In genomic region chr4:169031392-169031791, GRCh38 we compare ENCODE assay signal across 3 cellular contexts.
TF ChIP-seq lines count a peak whose summit lies in the region.

No MANE protein-coding gene starts in this region.

TF ChIP-seq in A549, 52 proteins besides CTCF, POLR2A, EP300 and RAD21 (continued from another document):
- TF ChIP-seq USF2 (IDR thresholded peaks at IDR 0.05) (no peak), HOXA7 (CRISPR knock-in tag; IDR thresholded peaks at IDR 0.05) (no peak), PBX3 (IDR thresholded peaks at IDR 0.05) (no peak), MAFK (IDR thresholded peaks at IDR 0.05; ENCODE audit: partially characterized antibody) (no peak), MAZ (IDR thresholded peaks at IDR 0.05; ENCODE audit: borderline replicate concordance, low read depth, low read length) (no peak), SREBF2 (IDR thresholded peaks at IDR 0.05) (no peak), CHD4 (IDR thresholded peaks at IDR 0.05; ENCODE audit: borderline replicate concordance) (no peak), CEBPB (IDR thresholded peaks at IDR 0.05) (no peak), RARB (CRISPR knock-in tag; IDR thresholded peaks at IDR 0.05) (no peak)

TF ChIP-seq in IMR-90, 13 proteins besides CTCF, POLR2A, EP300 and RAD21 (continued from another document):
- TF ChIP-seq MAZ (IDR thresholded peaks at IDR 0.05; ENCODE audit: borderline replicate concordance, low read depth, low read length): no peak
- TF ChIP-seq NFE2L2 (IDR thresholded peaks at IDR 0.05; ENCODE audit: low read depth, low read length): no peak
- no peak for TF ChIP-seq FOS (IDR thresholded peaks at IDR 0.05; ENCODE audit: low read depth, low read length)
- TF ChIP-seq ELK1 (IDR thresholded peaks at IDR 0.05; ENCODE audit: borderline replicate concordance, low read depth, low read length): no peak
- TF ChIP-seq CHD1 (IDR thresholded peaks at IDR 0.05; ENCODE audit: low read depth, low read length): no peak
- no peak for TF ChIP-seq USF2 (IDR thresholded peaks at IDR 0.05; ENCODE audit: low read depth, low read length)
- no peak for TF ChIP-seq BHLHE40 (IDR thresholded peaks at IDR 0.05; ENCODE audit: low read depth, low read length)
- no peak for TF ChIP-seq RCOR1 (IDR thresholded peaks at IDR 0.05; ENCODE audit: insufficient replicate concordance, low read length)

TF ChIP-seq in SK-N-SH treated with all-trans-retinoic acid at 6 μM for 48 hours, 23 proteins besides CTCF, POLR2A, EP300 and RAD21 (continued from another document):
- TF ChIP-seq SNAI2 (CRISPR knock-in tag; IDR thresholded peaks at IDR 0.05) (no peak), CSDC2 (CRISPR knock-in tag; IDR thresholded peaks at IDR 0.05) (no peak)
- TF ChIP-seq, protein P1, sequence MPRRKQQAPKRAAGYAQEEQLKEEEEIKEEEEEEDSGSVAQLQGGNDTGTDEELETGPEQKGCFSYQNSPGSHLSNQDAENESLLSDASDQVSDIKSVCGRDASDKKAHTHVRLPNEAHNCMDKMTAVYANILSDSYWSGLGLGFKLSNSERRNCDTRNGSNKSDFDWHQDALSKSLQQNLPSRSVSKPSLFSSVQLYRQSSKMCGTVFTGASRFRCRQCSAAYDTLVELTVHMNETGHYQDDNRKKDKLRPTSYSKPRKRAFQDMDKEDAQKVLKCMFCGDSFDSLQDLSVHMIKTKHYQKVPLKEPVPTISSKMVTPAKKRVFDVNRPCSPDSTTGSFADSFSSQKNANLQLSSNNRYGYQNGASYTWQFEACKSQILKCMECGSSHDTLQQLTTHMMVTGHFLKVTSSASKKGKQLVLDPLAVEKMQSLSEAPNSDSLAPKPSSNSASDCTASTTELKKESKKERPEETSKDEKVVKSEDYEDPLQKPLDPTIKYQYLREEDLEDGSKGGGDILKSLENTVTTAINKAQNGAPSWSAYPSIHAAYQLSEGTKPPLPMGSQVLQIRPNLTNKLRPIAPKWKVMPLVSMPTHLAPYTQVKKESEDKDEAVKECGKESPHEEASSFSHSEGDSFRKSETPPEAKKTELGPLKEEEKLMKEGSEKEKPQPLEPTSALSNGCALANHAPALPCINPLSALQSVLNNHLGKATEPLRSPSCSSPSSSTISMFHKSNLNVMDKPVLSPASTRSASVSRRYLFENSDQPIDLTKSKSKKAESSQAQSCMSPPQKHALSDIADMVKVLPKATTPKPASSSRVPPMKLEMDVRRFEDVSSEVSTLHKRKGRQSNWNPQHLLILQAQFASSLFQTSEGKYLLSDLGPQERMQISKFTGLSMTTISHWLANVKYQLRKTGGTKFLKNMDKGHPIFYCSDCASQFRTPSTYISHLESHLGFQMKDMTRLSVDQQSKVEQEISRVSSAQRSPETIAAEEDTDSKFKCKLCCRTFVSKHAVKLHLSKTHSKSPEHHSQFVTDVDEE (CRISPR knock-in tag; IDR thresholded peaks at IDR 0.05): no peak
